In the genomic region with DNA sequence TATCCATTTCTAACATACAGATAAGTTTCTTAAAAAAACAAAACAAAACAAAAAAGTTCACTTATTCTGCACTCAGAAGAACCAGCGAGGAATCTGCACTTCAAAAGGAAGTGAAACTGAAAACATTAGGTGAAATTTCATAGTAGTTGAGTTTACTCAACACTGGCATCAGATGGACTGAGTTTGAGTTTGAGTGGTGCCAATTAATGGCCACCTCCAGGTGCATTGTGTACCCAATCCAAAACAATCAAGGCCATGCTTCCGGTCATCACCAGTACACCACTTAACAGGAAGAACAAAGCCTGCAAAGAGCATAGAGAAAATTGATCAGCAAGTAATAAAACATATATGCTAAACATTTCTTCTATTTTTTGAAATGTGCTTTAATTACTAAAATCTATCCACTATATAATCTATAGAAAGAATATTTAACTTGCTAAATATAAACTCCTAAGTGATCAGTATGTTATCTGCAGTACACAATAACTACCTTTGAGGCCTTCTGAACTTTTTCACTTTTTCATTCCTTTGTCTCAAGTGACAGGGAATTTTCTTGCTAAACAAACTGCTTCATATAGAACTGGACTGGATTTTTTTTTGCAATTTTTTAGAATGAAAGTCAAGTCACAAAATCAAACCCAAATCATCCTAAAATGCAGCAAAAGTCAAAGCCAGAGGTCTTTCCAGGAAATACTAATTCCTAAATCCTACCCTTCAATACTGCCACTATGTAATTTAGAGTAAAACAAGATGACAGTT, we compare ENCODE assay signal across 1 cellular context.
TF ChIP-seq lines count a peak whose summit lies in the region.

No MANE protein-coding gene starts in this region.

TF ChIP-seq in GM12878, 131 proteins besides CTCF, POLR2A, EP300 and RAD21 (continued from another document and continues in another):
- TF ChIP-seq, protein P1, sequence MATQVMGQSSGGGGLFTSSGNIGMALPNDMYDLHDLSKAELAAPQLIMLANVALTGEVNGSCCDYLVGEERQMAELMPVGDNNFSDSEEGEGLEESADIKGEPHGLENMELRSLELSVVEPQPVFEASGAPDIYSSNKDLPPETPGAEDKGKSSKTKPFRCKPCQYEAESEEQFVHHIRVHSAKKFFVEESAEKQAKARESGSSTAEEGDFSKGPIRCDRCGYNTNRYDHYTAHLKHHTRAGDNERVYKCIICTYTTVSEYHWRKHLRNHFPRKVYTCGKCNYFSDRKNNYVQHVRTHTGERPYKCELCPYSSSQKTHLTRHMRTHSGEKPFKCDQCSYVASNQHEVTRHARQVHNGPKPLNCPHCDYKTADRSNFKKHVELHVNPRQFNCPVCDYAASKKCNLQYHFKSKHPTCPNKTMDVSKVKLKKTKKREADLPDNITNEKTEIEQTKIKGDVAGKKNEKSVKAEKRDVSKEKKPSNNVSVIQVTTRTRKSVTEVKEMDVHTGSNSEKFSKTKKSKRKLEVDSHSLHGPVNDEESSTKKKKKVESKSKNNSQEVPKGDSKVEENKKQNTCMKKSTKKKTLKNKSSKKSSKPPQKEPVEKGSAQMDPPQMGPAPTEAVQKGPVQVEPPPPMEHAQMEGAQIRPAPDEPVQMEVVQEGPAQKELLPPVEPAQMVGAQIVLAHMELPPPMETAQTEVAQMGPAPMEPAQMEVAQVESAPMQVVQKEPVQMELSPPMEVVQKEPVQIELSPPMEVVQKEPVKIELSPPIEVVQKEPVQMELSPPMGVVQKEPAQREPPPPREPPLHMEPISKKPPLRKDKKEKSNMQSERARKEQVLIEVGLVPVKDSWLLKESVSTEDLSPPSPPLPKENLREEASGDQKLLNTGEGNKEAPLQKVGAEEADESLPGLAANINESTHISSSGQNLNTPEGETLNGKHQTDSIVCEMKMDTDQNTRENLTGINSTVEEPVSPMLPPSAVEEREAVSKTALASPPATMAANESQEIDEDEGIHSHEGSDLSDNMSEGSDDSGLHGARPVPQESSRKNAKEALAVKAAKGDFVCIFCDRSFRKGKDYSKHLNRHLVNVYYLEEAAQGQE (IDR thresholded peaks at IDR 0.05; ENCODE audit: low read depth, low read length): no peak
- TF ChIP-seq, protein P2, sequence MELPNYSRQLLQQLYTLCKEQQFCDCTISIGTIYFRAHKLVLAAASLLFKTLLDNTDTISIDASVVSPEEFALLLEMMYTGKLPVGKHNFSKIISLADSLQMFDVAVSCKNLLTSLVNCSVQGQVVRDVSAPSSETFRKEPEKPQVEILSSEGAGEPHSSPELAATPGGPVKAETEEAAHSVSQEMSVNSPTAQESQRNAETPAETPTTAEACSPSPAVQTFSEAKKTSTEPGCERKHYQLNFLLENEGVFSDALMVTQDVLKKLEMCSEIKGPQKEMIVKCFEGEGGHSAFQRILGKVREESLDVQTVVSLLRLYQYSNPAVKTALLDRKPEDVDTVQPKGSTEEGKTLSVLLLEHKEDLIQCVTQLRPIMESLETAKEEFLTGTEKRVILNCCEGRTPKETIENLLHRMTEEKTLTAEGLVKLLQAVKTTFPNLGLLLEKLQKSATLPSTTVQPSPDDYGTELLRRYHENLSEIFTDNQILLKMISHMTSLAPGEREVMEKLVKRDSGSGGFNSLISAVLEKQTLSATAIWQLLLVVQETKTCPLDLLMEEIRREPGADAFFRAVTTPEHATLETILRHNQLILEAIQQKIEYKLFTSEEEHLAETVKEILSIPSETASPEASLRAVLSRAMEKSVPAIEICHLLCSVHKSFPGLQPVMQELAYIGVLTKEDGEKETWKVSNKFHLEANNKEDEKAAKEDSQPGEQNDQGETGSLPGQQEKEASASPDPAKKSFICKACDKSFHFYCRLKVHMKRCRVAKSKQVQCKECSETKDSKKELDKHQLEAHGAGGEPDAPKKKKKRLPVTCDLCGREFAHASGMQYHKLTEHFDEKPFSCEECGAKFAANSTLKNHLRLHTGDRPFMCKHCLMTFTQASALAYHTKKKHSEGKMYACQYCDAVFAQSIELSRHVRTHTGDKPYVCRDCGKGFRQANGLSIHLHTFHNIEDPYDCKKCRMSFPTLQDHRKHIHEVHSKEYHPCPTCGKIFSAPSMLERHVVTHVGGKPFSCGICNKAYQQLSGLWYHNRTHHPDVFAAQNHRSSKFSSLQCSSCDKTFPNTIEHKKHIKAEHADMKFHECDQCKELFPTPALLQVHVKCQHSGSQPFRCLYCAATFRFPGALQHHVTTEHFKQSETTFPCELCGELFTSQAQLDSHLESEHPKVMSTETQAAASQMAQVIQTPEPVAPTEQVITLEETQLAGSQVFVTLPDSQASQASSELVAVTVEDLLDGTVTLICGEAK (IDR thresholded peaks at IDR 0.05; ENCODE audit: borderline replicate concordance): no peak
- TF ChIP-seq, protein P3, sequence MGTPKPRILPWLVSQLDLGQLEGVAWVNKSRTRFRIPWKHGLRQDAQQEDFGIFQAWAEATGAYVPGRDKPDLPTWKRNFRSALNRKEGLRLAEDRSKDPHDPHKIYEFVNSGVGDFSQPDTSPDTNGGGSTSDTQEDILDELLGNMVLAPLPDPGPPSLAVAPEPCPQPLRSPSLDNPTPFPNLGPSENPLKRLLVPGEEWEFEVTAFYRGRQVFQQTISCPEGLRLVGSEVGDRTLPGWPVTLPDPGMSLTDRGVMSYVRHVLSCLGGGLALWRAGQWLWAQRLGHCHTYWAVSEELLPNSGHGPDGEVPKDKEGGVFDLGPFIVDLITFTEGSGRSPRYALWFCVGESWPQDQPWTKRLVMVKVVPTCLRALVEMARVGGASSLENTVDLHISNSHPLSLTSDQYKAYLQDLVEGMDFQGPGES (IDR thresholded peaks at IDR 0.05): no peak
- peak; percentile 62 for TF ChIP-seq IKZF1 (conservative IDR thresholded peaks at IDR 0.05)
- TF ChIP-seq, protein P4, sequence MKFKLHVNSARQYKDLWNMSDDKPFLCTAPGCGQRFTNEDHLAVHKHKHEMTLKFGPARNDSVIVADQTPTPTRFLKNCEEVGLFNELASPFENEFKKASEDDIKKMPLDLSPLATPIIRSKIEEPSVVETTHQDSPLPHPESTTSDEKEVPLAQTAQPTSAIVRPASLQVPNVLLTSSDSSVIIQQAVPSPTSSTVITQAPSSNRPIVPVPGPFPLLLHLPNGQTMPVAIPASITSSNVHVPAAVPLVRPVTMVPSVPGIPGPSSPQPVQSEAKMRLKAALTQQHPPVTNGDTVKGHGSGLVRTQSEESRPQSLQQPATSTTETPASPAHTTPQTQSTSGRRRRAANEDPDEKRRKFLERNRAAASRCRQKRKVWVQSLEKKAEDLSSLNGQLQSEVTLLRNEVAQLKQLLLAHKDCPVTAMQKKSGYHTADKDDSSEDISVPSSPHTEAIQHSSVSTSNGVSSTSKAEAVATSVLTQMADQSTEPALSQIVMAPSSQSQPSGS (IDR thresholded peaks at IDR 0.05; ENCODE audit: low read length): peak; percentile 32; the same call in 1 of the 2 replicates
- TF ChIP-seq POLR2AphosphoS5 (IDR thresholded peaks at IDR 0.05; ENCODE audit: low read length): peak; percentile 40; the same call in 1 of the 2 replicates
- TF ChIP-seq, protein P5, sequence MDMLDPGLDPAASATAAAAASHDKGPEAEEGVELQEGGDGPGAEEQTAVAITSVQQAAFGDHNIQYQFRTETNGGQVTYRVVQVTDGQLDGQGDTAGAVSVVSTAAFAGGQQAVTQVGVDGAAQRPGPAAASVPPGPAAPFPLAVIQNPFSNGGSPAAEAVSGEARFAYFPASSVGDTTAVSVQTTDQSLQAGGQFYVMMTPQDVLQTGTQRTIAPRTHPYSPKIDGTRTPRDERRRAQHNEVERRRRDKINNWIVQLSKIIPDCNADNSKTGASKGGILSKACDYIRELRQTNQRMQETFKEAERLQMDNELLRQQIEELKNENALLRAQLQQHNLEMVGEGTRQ (IDR thresholded peaks at IDR 0.05; ENCODE audit: borderline replicate concordance, low read depth, low read length): no peak
- TF ChIP-seq ZZZ3 (IDR thresholded peaks at IDR 0.05; ENCODE audit: control insufficient read depth, insufficient read length, low read depth): no peak
- TF ChIP-seq YY1 (IDR thresholded peaks at IDR 0.05; ENCODE audit: low read depth, low read length): peak; percentile 63
- no peak for TF ChIP-seq RB1 (IDR thresholded peaks at IDR 0.05; ENCODE audit: borderline replicate concordance)
- no peak for TF ChIP-seq ZNF622 (IDR thresholded peaks at IDR 0.05)
- TF ChIP-seq, protein P6, sequence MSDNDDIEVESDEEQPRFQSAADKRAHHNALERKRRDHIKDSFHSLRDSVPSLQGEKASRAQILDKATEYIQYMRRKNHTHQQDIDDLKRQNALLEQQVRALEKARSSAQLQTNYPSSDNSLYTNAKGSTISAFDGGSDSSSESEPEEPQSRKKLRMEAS (IDR thresholded peaks at IDR 0.05; ENCODE audit: low read depth, low read length): no peak
- 0 out of 2 replicates have a peak, but pooled peaks have one; percentile 11 for TF ChIP-seq CREM (IDR thresholded peaks at IDR 0.05; ENCODE audit: low read depth)
- TF ChIP-seq, protein P7, sequence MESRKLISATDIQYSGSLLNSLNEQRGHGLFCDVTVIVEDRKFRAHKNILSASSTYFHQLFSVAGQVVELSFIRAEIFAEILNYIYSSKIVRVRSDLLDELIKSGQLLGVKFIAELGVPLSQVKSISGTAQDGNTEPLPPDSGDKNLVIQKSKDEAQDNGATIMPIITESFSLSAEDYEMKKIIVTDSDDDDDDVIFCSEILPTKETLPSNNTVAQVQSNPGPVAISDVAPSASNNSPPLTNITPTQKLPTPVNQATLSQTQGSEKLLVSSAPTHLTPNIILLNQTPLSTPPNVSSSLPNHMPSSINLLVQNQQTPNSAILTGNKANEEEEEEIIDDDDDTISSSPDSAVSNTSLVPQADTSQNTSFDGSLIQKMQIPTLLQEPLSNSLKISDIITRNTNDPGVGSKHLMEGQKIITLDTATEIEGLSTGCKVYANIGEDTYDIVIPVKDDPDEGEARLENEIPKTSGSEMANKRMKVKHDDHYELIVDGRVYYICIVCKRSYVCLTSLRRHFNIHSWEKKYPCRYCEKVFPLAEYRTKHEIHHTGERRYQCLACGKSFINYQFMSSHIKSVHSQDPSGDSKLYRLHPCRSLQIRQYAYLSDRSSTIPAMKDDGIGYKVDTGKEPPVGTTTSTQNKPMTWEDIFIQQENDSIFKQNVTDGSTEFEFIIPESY (IDR thresholded peaks at IDR 0.05): no peak
- TF ChIP-seq, protein P8, sequence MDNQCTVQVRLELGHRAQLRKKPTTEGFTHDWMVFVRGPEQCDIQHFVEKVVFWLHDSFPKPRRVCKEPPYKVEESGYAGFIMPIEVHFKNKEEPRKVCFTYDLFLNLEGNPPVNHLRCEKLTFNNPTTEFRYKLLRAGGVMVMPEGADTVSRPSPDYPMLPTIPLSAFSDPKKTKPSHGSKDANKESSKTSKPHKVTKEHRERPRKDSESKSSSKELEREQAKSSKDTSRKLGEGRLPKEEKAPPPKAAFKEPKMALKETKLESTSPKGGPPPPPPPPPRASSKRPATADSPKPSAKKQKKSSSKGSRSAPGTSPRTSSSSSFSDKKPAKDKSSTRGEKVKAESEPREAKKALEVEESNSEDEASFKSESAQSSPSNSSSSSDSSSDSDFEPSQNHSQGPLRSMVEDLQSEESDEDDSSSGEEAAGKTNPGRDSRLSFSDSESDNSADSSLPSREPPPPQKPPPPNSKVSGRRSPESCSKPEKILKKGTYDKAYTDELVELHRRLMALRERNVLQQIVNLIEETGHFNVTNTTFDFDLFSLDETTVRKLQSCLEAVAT (IDR thresholded peaks at IDR 0.05): no peak
- no peak for TF ChIP-seq ZNF217 (IDR thresholded peaks at IDR 0.05)
- 0 out of 2 replicates have a peak, but pooled peaks have one; percentile 62 for TF ChIP-seq IRF4 (IDR thresholded peaks at IDR 0.05; ENCODE audit: low read depth, low read length)
- 0 out of 2 replicates have a peak, but pooled peaks have one; percentile 27 for TF ChIP-seq GABPA (IDR thresholded peaks at IDR 0.05; ENCODE audit: low read depth)
- peak in 1 of 2 experiments; percentile 50; a peak in 1 of 4 replicates for TF ChIP-seq ETV6 (conservative IDR thresholded peaks at IDR 0.05 in 1 of 2, IDR thresholded peaks at IDR 0.05 in 1 of 2; ENCODE audit: borderline replicate concordance in 1 of 2, low read depth in 1 of 2)
- TF ChIP-seq NR2C1 (IDR thresholded peaks at IDR 0.05): no peak
- TF ChIP-seq BRCA1 (IDR thresholded peaks at IDR 0.05; ENCODE audit: low read depth, low read length): no peak
- TF ChIP-seq, protein P9, sequence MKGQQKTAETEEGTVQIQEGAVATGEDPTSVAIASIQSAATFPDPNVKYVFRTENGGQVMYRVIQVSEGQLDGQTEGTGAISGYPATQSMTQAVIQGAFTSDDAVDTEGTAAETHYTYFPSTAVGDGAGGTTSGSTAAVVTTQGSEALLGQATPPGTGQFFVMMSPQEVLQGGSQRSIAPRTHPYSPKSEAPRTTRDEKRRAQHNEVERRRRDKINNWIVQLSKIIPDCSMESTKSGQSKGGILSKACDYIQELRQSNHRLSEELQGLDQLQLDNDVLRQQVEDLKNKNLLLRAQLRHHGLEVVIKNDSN (IDR thresholded peaks at IDR 0.05; ENCODE audit: borderline replicate concordance, extremely low read length, insufficient read depth, low read depth, low read length): no peak
- TF ChIP-seq LARP7 (IDR thresholded peaks at IDR 0.05): no peak
- TF ChIP-seq EED (IDR thresholded peaks at IDR 0.05; ENCODE audit: low read depth): 0 out of 2 replicates have a peak, but pooled peaks have one; percentile 30
- 0 out of 2 replicates have a peak, but pooled peaks have one; percentile 30 for TF ChIP-seq SMARCA5 (IDR thresholded peaks at IDR 0.05)
- TF ChIP-seq, protein P10, sequence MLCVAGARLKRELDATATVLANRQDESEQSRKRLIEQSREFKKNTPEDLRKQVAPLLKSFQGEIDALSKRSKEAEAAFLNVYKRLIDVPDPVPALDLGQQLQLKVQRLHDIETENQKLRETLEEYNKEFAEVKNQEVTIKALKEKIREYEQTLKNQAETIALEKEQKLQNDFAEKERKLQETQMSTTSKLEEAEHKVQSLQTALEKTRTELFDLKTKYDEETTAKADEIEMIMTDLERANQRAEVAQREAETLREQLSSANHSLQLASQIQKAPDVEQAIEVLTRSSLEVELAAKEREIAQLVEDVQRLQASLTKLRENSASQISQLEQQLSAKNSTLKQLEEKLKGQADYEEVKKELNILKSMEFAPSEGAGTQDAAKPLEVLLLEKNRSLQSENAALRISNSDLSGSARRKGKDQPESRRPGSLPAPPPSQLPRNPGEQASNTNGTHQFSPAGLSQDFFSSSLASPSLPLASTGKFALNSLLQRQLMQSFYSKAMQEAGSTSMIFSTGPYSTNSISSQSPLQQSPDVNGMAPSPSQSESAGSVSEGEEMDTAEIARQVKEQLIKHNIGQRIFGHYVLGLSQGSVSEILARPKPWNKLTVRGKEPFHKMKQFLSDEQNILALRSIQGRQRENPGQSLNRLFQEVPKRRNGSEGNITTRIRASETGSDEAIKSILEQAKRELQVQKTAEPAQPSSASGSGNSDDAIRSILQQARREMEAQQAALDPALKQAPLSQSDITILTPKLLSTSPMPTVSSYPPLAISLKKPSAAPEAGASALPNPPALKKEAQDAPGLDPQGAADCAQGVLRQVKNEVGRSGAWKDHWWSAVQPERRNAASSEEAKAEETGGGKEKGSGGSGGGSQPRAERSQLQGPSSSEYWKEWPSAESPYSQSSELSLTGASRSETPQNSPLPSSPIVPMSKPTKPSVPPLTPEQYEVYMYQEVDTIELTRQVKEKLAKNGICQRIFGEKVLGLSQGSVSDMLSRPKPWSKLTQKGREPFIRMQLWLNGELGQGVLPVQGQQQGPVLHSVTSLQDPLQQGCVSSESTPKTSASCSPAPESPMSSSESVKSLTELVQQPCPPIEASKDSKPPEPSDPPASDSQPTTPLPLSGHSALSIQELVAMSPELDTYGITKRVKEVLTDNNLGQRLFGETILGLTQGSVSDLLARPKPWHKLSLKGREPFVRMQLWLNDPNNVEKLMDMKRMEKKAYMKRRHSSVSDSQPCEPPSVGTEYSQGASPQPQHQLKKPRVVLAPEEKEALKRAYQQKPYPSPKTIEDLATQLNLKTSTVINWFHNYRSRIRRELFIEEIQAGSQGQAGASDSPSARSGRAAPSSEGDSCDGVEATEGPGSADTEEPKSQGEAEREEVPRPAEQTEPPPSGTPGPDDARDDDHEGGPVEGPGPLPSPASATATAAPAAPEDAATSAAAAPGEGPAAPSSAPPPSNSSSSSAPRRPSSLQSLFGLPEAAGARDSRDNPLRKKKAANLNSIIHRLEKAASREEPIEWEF (IDR thresholded peaks at IDR 0.05; ENCODE audit: insufficient replicate concordance, low read depth, low read length): no peak
